1 cellular context compared by ENCODE assay signal in the genomic region with DNA sequence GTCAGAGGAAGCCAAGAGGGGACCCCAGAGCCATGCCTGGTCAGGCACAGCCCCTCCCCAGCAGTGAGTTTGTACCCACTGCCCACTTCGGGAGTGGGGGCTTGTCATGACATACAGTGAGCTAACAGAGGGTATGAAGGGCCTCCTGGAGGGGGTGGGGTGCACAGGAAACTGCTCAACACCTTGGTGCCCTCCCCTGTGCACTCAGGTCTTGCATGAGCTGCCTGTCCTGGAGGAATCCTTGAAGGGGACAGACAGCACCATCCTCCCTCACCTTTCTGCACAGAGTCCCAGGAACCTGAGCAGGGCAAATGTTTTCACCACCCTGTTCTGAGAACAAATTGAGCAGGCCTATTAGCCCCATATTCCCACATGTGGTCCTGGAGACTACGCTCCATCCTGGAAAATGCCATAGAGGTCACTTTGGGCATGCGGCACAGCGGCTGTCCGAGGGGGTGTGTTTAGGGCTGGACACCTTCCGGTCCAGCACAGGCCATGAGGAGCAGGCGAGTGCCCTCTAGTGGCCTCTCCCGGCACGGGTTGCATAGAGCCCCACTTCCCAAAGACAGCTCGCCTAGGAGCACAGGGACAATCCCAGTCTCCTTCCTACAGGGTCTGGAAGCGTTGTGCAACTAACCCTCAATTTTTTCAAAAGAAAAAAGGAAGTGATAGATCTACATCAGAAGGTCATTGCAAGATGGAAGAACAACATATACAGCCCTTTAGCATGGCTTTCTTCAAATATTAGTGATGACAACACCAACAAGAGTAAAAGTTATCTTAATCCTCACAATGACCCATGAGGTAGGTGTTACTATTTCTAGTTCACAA.
TF ChIP-seq lines count a peak whose summit lies in the region.

No MANE protein-coding gene starts in this region.

TF ChIP-seq in K562, 482 proteins besides CTCF, POLR2A, EP300 and RAD21 (continued from another document and continues in another):
- TF ChIP-seq CBX1 (IDR thresholded peaks at IDR 0.05; ENCODE audit: low read depth) (peak; percentile 62; the same call in 1 of the 2 replicates), CCAR2 (IDR thresholded peaks at IDR 0.05; ENCODE audit: low read depth, low read length) (no peak), CREM (IDR thresholded peaks at IDR 0.05; ENCODE audit: low read depth) (peak; percentile 60), CBX5 (IDR thresholded peaks at IDR 0.05; ENCODE audit: borderline replicate concordance, low read depth) (peak; percentile 78; the same call in 1 of the 2 replicates), ZNF133 (CRISPR knock-in tag; IDR thresholded peaks at IDR 0.05) (no peak), NELFE (IDR thresholded peaks at IDR 0.05; ENCODE audit: insufficient read depth, insufficient read length) (no peak), FOXA3 (CRISPR knock-in tag; conservative IDR thresholded peaks at IDR 0.05 in 1 of 2, IDR thresholded peaks at IDR 0.05 in 1 of 2) (no peak), ILF3 (IDR thresholded peaks at IDR 0.05; ENCODE audit: borderline replicate concordance) (no peak), SMARCC2 (IDR thresholded peaks at IDR 0.05; ENCODE audit: low read depth) (no peak), TBL1XR1 (IDR thresholded peaks at IDR 0.05; ENCODE audit: low read length in 2 of 2) (no peak), ZEB2 (IDR thresholded peaks at IDR 0.05) (peak; percentile 88), BHLHE40 (IDR thresholded peaks at IDR 0.05; ENCODE audit: low read length) (0 out of 2 replicates have a peak, but pooled peaks have one; percentile 46), ZNF76 (CRISPR knock-in tag; IDR thresholded peaks at IDR 0.05; ENCODE audit: borderline replicate concordance) (no peak), MTA2 (IDR thresholded peaks at IDR 0.05; ENCODE audit: low read depth) (no peak), ZNF717 (CRISPR knock-in tag; IDR thresholded peaks at IDR 0.05) (no peak), FOS (IDR thresholded peaks at IDR 0.05; ENCODE audit: extremely low read depth, insufficient read length) (no peak), ZFPM2 (CRISPR knock-in tag; IDR thresholded peaks at IDR 0.05) (no peak), ZNF695 (CRISPR knock-in tag; IDR thresholded peaks at IDR 0.05) (no peak), ZFX (CRISPR knock-in tag; IDR thresholded peaks at IDR 0.05) (no peak), ZNF766 (CRISPR knock-in tag; conservative IDR thresholded peaks at IDR 0.05) (0 out of 2 replicates have a peak, but pooled peaks have one; percentile 25), ZNF583 (CRISPR knock-in tag; IDR thresholded peaks at IDR 0.05) (no peak), HNRNPK (IDR thresholded peaks at IDR 0.05; ENCODE audit: low read depth, low read length, poor library complexity, severe bottlenecking) (no peak), HDAC2 (IDR thresholded peaks at IDR 0.05) (no peak), SMARCA4 (IDR thresholded peaks at IDR 0.05) (no peak), TEAD2 (tag; IDR thresholded peaks at IDR 0.05) (no peak), ZNF184 (CRISPR knock-in tag; IDR thresholded peaks at IDR 0.05) (no peak)
- TF ChIP-seq, protein P1, sequence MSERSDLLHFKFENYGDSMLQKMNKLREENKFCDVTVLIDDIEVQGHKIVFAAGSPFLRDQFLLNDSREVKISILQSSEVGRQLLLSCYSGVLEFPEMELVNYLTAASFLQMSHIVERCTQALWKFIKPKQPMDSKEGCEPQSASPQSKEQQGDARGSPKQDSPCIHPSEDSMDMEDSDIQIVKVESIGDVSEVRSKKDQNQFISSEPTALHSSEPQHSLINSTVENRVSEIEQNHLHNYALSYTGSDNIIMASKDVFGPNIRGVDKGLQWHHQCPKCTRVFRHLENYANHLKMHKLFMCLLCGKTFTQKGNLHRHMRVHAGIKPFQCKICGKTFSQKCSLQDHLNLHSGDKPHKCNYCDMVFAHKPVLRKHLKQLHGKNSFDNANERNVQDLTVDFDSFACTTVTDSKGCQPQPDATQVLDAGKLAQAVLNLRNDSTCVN (CRISPR knock-in tag; IDR thresholded peaks at IDR 0.05) = no peak
- TF ChIP-seq, protein P2, sequence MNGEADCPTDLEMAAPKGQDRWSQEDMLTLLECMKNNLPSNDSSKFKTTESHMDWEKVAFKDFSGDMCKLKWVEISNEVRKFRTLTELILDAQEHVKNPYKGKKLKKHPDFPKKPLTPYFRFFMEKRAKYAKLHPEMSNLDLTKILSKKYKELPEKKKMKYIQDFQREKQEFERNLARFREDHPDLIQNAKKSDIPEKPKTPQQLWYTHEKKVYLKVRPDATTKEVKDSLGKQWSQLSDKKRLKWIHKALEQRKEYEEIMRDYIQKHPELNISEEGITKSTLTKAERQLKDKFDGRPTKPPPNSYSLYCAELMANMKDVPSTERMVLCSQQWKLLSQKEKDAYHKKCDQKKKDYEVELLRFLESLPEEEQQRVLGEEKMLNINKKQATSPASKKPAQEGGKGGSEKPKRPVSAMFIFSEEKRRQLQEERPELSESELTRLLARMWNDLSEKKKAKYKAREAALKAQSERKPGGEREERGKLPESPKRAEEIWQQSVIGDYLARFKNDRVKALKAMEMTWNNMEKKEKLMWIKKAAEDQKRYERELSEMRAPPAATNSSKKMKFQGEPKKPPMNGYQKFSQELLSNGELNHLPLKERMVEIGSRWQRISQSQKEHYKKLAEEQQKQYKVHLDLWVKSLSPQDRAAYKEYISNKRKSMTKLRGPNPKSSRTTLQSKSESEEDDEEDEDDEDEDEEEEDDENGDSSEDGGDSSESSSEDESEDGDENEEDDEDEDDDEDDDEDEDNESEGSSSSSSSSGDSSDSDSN (IDR thresholded peaks at IDR 0.05; ENCODE audit: borderline replicate concordance in 1 of 2, low read depth in 2 of 2, low read length in 2 of 2) = no peak
- TF ChIP-seq, protein P3, sequence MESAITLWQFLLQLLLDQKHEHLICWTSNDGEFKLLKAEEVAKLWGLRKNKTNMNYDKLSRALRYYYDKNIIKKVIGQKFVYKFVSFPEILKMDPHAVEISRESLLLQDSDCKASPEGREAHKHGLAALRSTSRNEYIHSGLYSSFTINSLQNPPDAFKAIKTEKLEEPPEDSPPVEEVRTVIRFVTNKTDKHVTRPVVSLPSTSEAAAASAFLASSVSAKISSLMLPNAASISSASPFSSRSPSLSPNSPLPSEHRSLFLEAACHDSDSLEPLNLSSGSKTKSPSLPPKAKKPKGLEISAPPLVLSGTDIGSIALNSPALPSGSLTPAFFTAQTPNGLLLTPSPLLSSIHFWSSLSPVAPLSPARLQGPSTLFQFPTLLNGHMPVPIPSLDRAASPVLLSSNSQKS (CRISPR knock-in tag; IDR thresholded peaks at IDR 0.05) = no peak
- TF ChIP-seq, protein P4, sequence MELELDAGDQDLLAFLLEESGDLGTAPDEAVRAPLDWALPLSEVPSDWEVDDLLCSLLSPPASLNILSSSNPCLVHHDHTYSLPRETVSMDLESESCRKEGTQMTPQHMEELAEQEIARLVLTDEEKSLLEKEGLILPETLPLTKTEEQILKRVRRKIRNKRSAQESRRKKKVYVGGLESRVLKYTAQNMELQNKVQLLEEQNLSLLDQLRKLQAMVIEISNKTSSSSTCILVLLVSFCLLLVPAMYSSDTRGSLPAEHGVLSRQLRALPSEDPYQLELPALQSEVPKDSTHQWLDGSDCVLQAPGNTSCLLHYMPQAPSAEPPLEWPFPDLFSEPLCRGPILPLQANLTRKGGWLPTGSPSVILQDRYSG (tag; conservative IDR thresholded peaks at IDR 0.05; ENCODE audit: low read depth) = no peak
- TF ChIP-seq, protein P5, sequence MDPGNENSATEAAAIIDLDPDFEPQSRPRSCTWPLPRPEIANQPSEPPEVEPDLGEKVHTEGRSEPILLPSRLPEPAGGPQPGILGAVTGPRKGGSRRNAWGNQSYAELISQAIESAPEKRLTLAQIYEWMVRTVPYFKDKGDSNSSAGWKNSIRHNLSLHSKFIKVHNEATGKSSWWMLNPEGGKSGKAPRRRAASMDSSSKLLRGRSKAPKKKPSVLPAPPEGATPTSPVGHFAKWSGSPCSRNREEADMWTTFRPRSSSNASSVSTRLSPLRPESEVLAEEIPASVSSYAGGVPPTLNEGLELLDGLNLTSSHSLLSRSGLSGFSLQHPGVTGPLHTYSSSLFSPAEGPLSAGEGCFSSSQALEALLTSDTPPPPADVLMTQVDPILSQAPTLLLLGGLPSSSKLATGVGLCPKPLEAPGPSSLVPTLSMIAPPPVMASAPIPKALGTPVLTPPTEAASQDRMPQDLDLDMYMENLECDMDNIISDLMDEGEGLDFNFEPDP (CRISPR knock-in tag; IDR thresholded peaks at IDR 0.05) = no peak
- TF ChIP-seq, protein P6, sequence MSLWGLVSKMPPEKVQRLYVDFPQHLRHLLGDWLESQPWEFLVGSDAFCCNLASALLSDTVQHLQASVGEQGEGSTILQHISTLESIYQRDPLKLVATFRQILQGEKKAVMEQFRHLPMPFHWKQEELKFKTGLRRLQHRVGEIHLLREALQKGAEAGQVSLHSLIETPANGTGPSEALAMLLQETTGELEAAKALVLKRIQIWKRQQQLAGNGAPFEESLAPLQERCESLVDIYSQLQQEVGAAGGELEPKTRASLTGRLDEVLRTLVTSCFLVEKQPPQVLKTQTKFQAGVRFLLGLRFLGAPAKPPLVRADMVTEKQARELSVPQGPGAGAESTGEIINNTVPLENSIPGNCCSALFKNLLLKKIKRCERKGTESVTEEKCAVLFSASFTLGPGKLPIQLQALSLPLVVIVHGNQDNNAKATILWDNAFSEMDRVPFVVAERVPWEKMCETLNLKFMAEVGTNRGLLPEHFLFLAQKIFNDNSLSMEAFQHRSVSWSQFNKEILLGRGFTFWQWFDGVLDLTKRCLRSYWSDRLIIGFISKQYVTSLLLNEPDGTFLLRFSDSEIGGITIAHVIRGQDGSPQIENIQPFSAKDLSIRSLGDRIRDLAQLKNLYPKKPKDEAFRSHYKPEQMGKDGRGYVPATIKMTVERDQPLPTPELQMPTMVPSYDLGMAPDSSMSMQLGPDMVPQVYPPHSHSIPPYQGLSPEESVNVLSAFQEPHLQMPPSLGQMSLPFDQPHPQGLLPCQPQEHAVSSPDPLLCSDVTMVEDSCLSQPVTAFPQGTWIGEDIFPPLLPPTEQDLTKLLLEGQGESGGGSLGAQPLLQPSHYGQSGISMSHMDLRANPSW (CRISPR knock-in tag; IDR thresholded peaks at IDR 0.05) = no peak
- TF ChIP-seq, protein P7, sequence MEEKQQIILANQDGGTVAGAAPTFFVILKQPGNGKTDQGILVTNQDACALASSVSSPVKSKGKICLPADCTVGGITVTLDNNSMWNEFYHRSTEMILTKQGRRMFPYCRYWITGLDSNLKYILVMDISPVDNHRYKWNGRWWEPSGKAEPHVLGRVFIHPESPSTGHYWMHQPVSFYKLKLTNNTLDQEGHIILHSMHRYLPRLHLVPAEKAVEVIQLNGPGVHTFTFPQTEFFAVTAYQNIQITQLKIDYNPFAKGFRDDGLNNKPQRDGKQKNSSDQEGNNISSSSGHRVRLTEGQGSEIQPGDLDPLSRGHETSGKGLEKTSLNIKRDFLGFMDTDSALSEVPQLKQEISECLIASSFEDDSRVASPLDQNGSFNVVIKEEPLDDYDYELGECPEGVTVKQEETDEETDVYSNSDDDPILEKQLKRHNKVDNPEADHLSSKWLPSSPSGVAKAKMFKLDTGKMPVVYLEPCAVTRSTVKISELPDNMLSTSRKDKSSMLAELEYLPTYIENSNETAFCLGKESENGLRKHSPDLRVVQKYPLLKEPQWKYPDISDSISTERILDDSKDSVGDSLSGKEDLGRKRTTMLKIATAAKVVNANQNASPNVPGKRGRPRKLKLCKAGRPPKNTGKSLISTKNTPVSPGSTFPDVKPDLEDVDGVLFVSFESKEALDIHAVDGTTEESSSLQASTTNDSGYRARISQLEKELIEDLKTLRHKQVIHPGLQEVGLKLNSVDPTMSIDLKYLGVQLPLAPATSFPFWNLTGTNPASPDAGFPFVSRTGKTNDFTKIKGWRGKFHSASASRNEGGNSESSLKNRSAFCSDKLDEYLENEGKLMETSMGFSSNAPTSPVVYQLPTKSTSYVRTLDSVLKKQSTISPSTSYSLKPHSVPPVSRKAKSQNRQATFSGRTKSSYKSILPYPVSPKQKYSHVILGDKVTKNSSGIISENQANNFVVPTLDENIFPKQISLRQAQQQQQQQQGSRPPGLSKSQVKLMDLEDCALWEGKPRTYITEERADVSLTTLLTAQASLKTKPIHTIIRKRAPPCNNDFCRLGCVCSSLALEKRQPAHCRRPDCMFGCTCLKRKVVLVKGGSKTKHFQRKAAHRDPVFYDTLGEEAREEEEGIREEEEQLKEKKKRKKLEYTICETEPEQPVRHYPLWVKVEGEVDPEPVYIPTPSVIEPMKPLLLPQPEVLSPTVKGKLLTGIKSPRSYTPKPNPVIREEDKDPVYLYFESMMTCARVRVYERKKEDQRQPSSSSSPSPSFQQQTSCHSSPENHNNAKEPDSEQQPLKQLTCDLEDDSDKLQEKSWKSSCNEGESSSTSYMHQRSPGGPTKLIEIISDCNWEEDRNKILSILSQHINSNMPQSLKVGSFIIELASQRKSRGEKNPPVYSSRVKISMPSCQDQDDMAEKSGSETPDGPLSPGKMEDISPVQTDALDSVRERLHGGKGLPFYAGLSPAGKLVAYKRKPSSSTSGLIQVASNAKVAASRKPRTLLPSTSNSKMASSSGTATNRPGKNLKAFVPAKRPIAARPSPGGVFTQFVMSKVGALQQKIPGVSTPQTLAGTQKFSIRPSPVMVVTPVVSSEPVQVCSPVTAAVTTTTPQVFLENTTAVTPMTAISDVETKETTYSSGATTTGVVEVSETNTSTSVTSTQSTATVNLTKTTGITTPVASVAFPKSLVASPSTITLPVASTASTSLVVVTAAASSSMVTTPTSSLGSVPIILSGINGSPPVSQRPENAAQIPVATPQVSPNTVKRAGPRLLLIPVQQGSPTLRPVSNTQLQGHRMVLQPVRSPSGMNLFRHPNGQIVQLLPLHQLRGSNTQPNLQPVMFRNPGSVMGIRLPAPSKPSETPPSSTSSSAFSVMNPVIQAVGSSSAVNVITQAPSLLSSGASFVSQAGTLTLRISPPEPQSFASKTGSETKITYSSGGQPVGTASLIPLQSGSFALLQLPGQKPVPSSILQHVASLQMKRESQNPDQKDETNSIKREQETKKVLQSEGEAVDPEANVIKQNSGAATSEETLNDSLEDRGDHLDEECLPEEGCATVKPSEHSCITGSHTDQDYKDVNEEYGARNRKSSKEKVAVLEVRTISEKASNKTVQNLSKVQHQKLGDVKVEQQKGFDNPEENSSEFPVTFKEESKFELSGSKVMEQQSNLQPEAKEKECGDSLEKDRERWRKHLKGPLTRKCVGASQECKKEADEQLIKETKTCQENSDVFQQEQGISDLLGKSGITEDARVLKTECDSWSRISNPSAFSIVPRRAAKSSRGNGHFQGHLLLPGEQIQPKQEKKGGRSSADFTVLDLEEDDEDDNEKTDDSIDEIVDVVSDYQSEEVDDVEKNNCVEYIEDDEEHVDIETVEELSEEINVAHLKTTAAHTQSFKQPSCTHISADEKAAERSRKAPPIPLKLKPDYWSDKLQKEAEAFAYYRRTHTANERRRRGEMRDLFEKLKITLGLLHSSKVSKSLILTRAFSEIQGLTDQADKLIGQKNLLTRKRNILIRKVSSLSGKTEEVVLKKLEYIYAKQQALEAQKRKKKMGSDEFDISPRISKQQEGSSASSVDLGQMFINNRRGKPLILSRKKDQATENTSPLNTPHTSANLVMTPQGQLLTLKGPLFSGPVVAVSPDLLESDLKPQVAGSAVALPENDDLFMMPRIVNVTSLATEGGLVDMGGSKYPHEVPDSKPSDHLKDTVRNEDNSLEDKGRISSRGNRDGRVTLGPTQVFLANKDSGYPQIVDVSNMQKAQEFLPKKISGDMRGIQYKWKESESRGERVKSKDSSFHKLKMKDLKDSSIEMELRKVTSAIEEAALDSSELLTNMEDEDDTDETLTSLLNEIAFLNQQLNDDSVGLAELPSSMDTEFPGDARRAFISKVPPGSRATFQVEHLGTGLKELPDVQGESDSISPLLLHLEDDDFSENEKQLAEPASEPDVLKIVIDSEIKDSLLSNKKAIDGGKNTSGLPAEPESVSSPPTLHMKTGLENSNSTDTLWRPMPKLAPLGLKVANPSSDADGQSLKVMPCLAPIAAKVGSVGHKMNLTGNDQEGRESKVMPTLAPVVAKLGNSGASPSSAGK (IDR thresholded peaks at IDR 0.05) = peak; percentile 60
